16 cellular contexts compared by ENCODE assay signal in genomic region chr7:34044734-34045353, GRCh38.
DNase-seq lines count a peak whose midpoint lies in the region; TF ChIP-seq lines count a peak whose summit lies in the region.
"Had no signal": no experiment of that assay in that cellular context is flagged by ENCODE, and none has a peak within 500 bp of the region (broad histone marks: within the 10 kb centered on the region; RNA-seq: fewer than 3 reads in every experiment).

No MANE protein-coding gene starts in this region.

- H3K56ac ChIP-seq in mesendoderm (ENCODE audit: low read length): no peak overlapping the region

- WGBS in endodermal cell (ENCODE audit: insufficient coverage in 1 of 2, insufficient read length in 1 of 2), 2 experiments: 91 to 94% methylated on average over 4 to 7 of the region's 7 CpGs
- WGBS in mesendoderm (ENCODE audit: extremely low coverage, insufficient coverage, low lambda C conversion rate): no CpG with 5 or more reads among the region's 7 CpGs
- 85 to 90% methylated on average over 7 of the region's 7 CpGs for WGBS in thyroid gland, 2 donors

- no peak overlapping the region for H2BK5ac ChIP-seq in mesendoderm (ENCODE audit: low read length)

- POLR2A ChIA-PET in A673 (lab: Charles Lee; ENCODE audit: low non-redundant PET): interaction anchor here (0.6 kb wide), 1 partner anchor 15 kb away, joined by 6 read pairs; no protein-coding TSS in a partner anchor

- intact Hi-C loops in A673 (cut with micrococcal nuclease; ENCODE audit: unreplicated experiment) (loop anchor here (5.0 to 10.0 kb wide), 3 partner anchors 42 to 288 kb away; no protein-coding TSS in a partner anchor), thyroid gland (cut with DNase I) (no loop called here)

- TF ChIP-seq POLR2A in thyroid gland (IDR thresholded peaks at IDR 0.05): no peak

- H3K4me3 ChIP-seq in A673 (ENCODE audit: low read depth, low read length, poor library complexity, severe bottlenecking): no peak overlapping the region
- H3K4me3 ChIP-seq in SK-N-MC: peak overlapping the region; percentile 64
- no peak overlapping the region for H3K4me3 ChIP-seq in endodermal cell (ENCODE audit: low read length)
- H3K4me3 ChIP-seq in mesendoderm (ENCODE audit: low read length): no peak overlapping the region
- H3K4me3 ChIP-seq in thyroid gland (replicated peaks in 1 of 3): no peak overlapping the region
- H3K4me3 ChIP-seq: GM12878 had no signal

- DNase-seq in A673 (ENCODE audit: low spot score): peak; percentile 67
- DNase-seq in SK-N-MC (ENCODE audit: low read depth, low spot score): peak; percentile 92
- DNase-seq in endodermal cell: no peak
- peak; percentile 8 for DNase-seq in mesendoderm
- DNase-seq in thyroid gland: no peak
- DNase-seq in GM13977 (ENCODE audit: low spot score): no peak
- no peak for DNase-seq in NCI-H774 (lab: John Stamatoyannopoulos, UW)
- no peak for DNase-seq in Kasumi-1 (lab: John Stamatoyannopoulos, UW)
- DNase-seq: 8988T; C1 segment of cervical spinal cord; Calu3; CD4-positive, alpha-beta T cell; DMS 273 treated with DMSO at 0.1 percent for 48 hours had no signal

- H3K27ac ChIP-seq in A673 (ENCODE audit: low read depth, low read length, poor library complexity, severe bottlenecking): peak overlapping the region; percentile 94
- peak overlapping the region; percentile 100 for H3K27ac ChIP-seq in SK-N-MC
- H3K27ac ChIP-seq in endodermal cell (ENCODE audit: low read depth, low read length): no peak overlapping the region
- no peak overlapping the region for H3K27ac ChIP-seq in mesendoderm (ENCODE audit: low read depth, low read length)
- H3K27ac ChIP-seq in thyroid gland: no peak overlapping the region
- H3K27ac ChIP-seq: HL-60 had no signal

- H3K4me2 ChIP-seq in mesendoderm (ENCODE audit: low read length): no peak overlapping the region

- TF ChIP-seq CTCF in A673 (conservative IDR thresholded peaks at IDR 0.05; ENCODE audit: low read depth, low read length): 0 out of 2 replicates have a peak, but pooled peaks have one; percentile 24
- peak; percentile 50 for TF ChIP-seq CTCF in endodermal cell (conservative IDR thresholded peaks at IDR 0.05)
- no peak for TF ChIP-seq CTCF in thyroid gland (IDR thresholded peaks at IDR 0.05)
- no peak for TF ChIP-seq CTCF in GM13977 (IDR thresholded peaks at IDR 0.05; ENCODE audit: extremely low read depth, insufficient read depth, missing control alignments)

- no peak overlapping the region for H4K8ac ChIP-seq in mesendoderm (ENCODE audit: low read depth, low read length)

- in situ Hi-C loops in GM13977 (cut with MboI; ENCODE audit: low pct_unique_long_range_greater_than_20kb, low sequenced_read_pairs, unreplicated experiment): no loop called here

- H2BK15ac ChIP-seq in mesendoderm (replicated peaks; ENCODE audit: low read depth): no peak overlapping the region

- H3K9ac ChIP-seq in SK-N-MC (ENCODE audit: insufficient read length) (peak overlapping the region; percentile 66), endodermal cell (ENCODE audit: extremely low read depth, low read length, poor library complexity, severe bottlenecking) (no peak overlapping the region), mesendoderm (ENCODE audit: low read length) (no peak overlapping the region)

- H3K27me3 ChIP-seq in A673 (replicated peaks; ENCODE audit: insufficient read depth, low read depth, low read length, poor library complexity): no peaks in the 10 kb centered on the region
- no peaks in the 10 kb centered on the region for H3K27me3 ChIP-seq in endodermal cell (ENCODE audit: control insufficient read depth, insufficient read depth, low read length, poor library complexity, severe bottlenecking)
- no peaks in the 10 kb centered on the region for H3K27me3 ChIP-seq in mesendoderm (ENCODE audit: insufficient read depth, low read length, poor library complexity)
- no peaks in the 10 kb centered on the region for H3K27me3 ChIP-seq in thyroid gland

- no peak overlapping the region for H3K18ac ChIP-seq in mesendoderm (ENCODE audit: low read length)

- CTCF ChIA-PET in A673 (lab: Charles Lee): interaction anchor here (0.7 kb wide), 1 partner anchor 112 kb away, joined by 3 read pairs; no protein-coding TSS in a partner anchor

- no peaks in the 10 kb centered on the region for H3K79me2 ChIP-seq in mesendoderm (ENCODE audit: control insufficient read depth, insufficient read depth, low read length)

- no peaks in the 10 kb centered on the region for H3K9me3 ChIP-seq in A673 (ENCODE audit: low read depth, low read length, poor library complexity, severe bottlenecking)
- H3K9me3 ChIP-seq in SK-N-MC (ENCODE audit: low read depth, low read length): no peaks in the 10 kb centered on the region
- H3K9me3 ChIP-seq in endodermal cell (ENCODE audit: control insufficient read depth, low read length): no peaks in the 10 kb centered on the region
- H3K9me3 ChIP-seq in thyroid gland: no peaks in the 10 kb centered on the region

- no peak overlapping the region for H2BK120ac ChIP-seq in mesendoderm (ENCODE audit: low read depth, low read length)

- no peaks in the 10 kb centered on the region for H3K79me1 ChIP-seq in mesendoderm (ENCODE audit: low read length)

- H3K9me3 Mint-ChIP-seq in endodermal cell: no peaks in the 10 kb centered on the region
- H3K9me3 Mint-ChIP-seq: CD4-positive, alpha-beta T cell had no signal

- no peak overlapping the region for H3K4ac ChIP-seq in mesendoderm (ENCODE audit: low read depth, low read length)

- H3K36me3 ChIP-seq in A673 (ENCODE audit: insufficient read depth, low read length, poor library complexity, severe bottlenecking): no peaks in the 10 kb centered on the region
- H3K36me3 ChIP-seq in SK-N-MC (ENCODE audit: insufficient read depth, low read length): no peaks in the 10 kb centered on the region
- no peaks in the 10 kb centered on the region for H3K36me3 ChIP-seq in endodermal cell (ENCODE audit: control insufficient read depth, insufficient read depth, low read length)
- H3K36me3 ChIP-seq in mesendoderm (ENCODE audit: control insufficient read depth, insufficient read depth, low read length): no peaks in the 10 kb centered on the region
- H3K36me3 ChIP-seq in thyroid gland: no peaks in the 10 kb centered on the region

- H3K36me3 Mint-ChIP-seq in endodermal cell (ENCODE audit: low read depth): peaks cover 34% of the 10 kb centered on the region

- H2AK5ac ChIP-seq in mesendoderm (ENCODE audit: low read length): no peak overlapping the region

- H3K27ac Mint-ChIP-seq in endodermal cell: no peak overlapping the region
- H3K27ac Mint-ChIP-seq: B cell; CD4-positive, alpha-beta T cell had no signal

- no peak overlapping the region for H3K23ac ChIP-seq in mesendoderm (ENCODE audit: low read length)

- no peak overlapping the region for H4K5ac ChIP-seq in mesendoderm (ENCODE audit: low read length)

- H3K4me3 Mint-ChIP-seq in endodermal cell: no peak overlapping the region
- H3K4me3 Mint-ChIP-seq: B cell; CD4-positive, alpha-beta T cell had no signal

- BruUV-seq in A673 (replicated peaks; lab: Mats Ljungman, UMichigan): no TSS peak

- no peaks in the 10 kb centered on the region for H3K27me3 Mint-ChIP-seq in endodermal cell (ENCODE audit: insufficient read depth)
- H3K27me3 Mint-ChIP-seq: B cell; CD4-positive, alpha-beta T cell had no signal

- H3K4me1 ChIP-seq in A673 (ENCODE audit: insufficient read depth, low read length, poor library complexity, severe bottlenecking) (peaks cover 68% of the 10 kb centered on the region), endodermal cell (ENCODE audit: control insufficient read depth, insufficient read depth, low read length) (no peaks in the 10 kb centered on the region), mesendoderm (ENCODE audit: control insufficient read depth, low read depth, low read length) (peaks cover 7% of the 10 kb centered on the region), thyroid gland (no peaks in the 10 kb centered on the region)

- H3K4me1 Mint-ChIP-seq in endodermal cell: peaks cover 15% of the 10 kb centered on the region
- H3K4me1 Mint-ChIP-seq: B cell had no signal

Comparison
In these comparisons a context has a peak if more than half of its experiments do, and no peak if none do; other contexts are left out.
1. DNase-seq: peak in A673 (single experiment), SK-N-MC (single experiment) and mesendoderm (single experiment); none in endodermal cell (single experiment), thyroid gland (0 of 2), GM13977 (single experiment), NCI-H774 (single experiment) and Kasumi-1 (0 of 2).
2. H3K27ac ChIP-seq: peak in A673 (single experiment) and SK-N-MC (single experiment); none in endodermal cell (single experiment), mesendoderm (single experiment) and thyroid gland (0 of 3).
3. CTCF ChIP-seq: peak in A673 (single experiment) and endodermal cell (single experiment); none in thyroid gland (0 of 6) and GM13977 (single experiment).